8 cellular contexts compared by ENCODE assay signal in genomic region chr5:172958268-172959046, GRCh38. TPM values are rescaled to one million over a fixed set of nuclear protein-coding genes. Genes with fewer than 3 reads are reported as not detected.
DNase-seq lines count a peak whose midpoint lies in the region; ATAC-seq and TF ChIP-seq lines count a peak whose summit lies in the region.

No MANE protein-coding gene starts in this region.

- no peaks in the 10 kb centered on the region for H3K9me3 Mint-ChIP-seq in activated naive CD8-positive, alpha-beta T cell treated with anti-CD3 and anti-CD28 coated beads, Interleukin-2, amount 50 U/mL, for 24 hours

- peak overlapping the region; percentile 86 for H3K9ac ChIP-seq in HUES64 (ENCODE audit: low read depth, low read length)

- no peaks in the 10 kb centered on the region for H3K9me3 ChIP-seq in HUES64 (ENCODE audit: insufficient read depth, low read depth, low read length)
- H3K9me3 ChIP-seq in left ventricle myocardium inferior (replicated peaks) = no peaks in the 10 kb centered on the region
- H3K9me3 ChIP-seq in psoas muscle = no peaks in the 10 kb centered on the region

- peaks cover 19% of the 10 kb centered on the region for H3K36me3 Mint-ChIP-seq in activated naive CD8-positive, alpha-beta T cell treated with anti-CD3 and anti-CD28 coated beads, Interleukin-2, amount 50 U/mL, for 24 hours (ENCODE audit: low read depth)

- intact Hi-C loops in left ventricle myocardium inferior (cut with micrococcal nuclease) (no loop called here), psoas muscle (cut with DNase I) (no loop called here)

- peaks cover 11% of the 10 kb centered on the region; the same call in 1 of the 2 replicates for H3K27me3 ChIP-seq in HUES64 (ENCODE audit: insufficient read depth, low read length)
- no peaks in the 10 kb centered on the region for H3K27me3 ChIP-seq in left ventricle myocardium inferior (ENCODE audit: low read depth)
- no peaks in the 10 kb centered on the region for H3K27me3 ChIP-seq in psoas muscle (ENCODE audit: insufficient read depth in 3 of 3, low read length in 2 of 3)

- H3K27ac ChIP-seq in C4-2B = peak overlapping the region; percentile 79
- no peak overlapping the region for H3K27ac ChIP-seq in HUES64 (ENCODE audit: low read depth, low read length)
- H3K27ac ChIP-seq in left ventricle myocardium inferior (replicated peaks) = peak overlapping the region; percentile 89
- H3K27ac ChIP-seq in psoas muscle = peak overlapping the region; percentile 76

- ATAC-seq in GM21360 (IDR thresholded peaks at IDR 0.05; ENCODE audit: unreplicated experiment) (peak; percentile 52), psoas muscle (peak; percentile 85 to 89 (median 87))
- ATAC-seq in activated naive CD8-positive, alpha-beta T cell treated with anti-CD3 and anti-CD28 coated beads, Interleukin-2, amount 50 U/mL, for 24 hours = peak; percentile 61

- peaks cover 32% of the 10 kb centered on the region for H3K4me1 Mint-ChIP-seq in activated naive CD8-positive, alpha-beta T cell treated with anti-CD3 and anti-CD28 coated beads, Interleukin-2, amount 50 U/mL, for 24 hours

- H3K4me3 ChIP-seq in HUES64 (ENCODE audit: low read length) = peak overlapping the region; percentile 100
- H3K4me3 ChIP-seq in left ventricle myocardium inferior = peak overlapping the region; percentile 80
- H3K4me3 ChIP-seq in psoas muscle = peak overlapping the region; percentile 82

- H3K36me3 ChIP-seq in HUES64 (ENCODE audit: insufficient read depth, low read length) (peaks cover 8% of the 10 kb centered on the region; the same call in 1 of the 2 replicates), left ventricle myocardium inferior (peaks cover 16% of the 10 kb centered on the region), psoas muscle (ENCODE audit: insufficient read depth in 1 of 2, low read depth in 1 of 2) (peaks cover 0 to 12% of the 10 kb centered on the region in 2 donors)

- 8% methylated on average over 53 of the region's 55 CpGs for WGBS in HUES64
- 3 to 5% (median 5%) methylated on average over 49 to 55 of the region's 55 CpGs for WGBS in psoas muscle, 3 donors

- no peaks in the 10 kb centered on the region for H3K27me3 Mint-ChIP-seq in activated naive CD8-positive, alpha-beta T cell treated with anti-CD3 and anti-CD28 coated beads, Interleukin-2, amount 50 U/mL, for 24 hours

- H3K4me1 ChIP-seq in HUES64 (ENCODE audit: insufficient read depth, low read length) (no peaks in the 10 kb centered on the region), left ventricle myocardium inferior (peaks cover 29% of the 10 kb centered on the region), psoas muscle (peaks cover 6% of the 10 kb centered on the region)

- peak overlapping the region; percentile 95 for H3K4me3 Mint-ChIP-seq in activated naive CD8-positive, alpha-beta T cell treated with anti-CD3 and anti-CD28 coated beads, Interleukin-2, amount 50 U/mL, for 24 hours

- no peak for TF ChIP-seq CTCF in C4-2B (conservative IDR thresholded peaks at IDR 0.05)
- TF ChIP-seq CTCF in left ventricle myocardium inferior (IDR thresholded peaks at IDR 0.05; ENCODE audit: borderline replicate concordance) = no peak
- TF ChIP-seq CTCF in psoas muscle (IDR thresholded peaks at IDR 0.05) = no peak

- peak overlapping the region; percentile 95 for H3K27ac Mint-ChIP-seq in activated naive CD8-positive, alpha-beta T cell treated with anti-CD3 and anti-CD28 coated beads, Interleukin-2, amount 50 U/mL, for 24 hours

- DNase-seq in T follicular helper cell (ENCODE audit: low read depth) = peak; percentile 41
- peak; percentile 74 for DNase-seq in activated naive CD8-positive, alpha-beta T cell treated with anti-CD3 and anti-CD28 coated beads, Interleukin-2, amount 50 U/mL, for 24 hours
- peak; percentile 64 for DNase-seq in left ventricle myocardium inferior
- DNase-seq in psoas muscle = peak; percentile 66 to 71
- DNase-seq in ureter (ENCODE audit: low spot score) = peak; percentile 61

RNA-seq across cellular contexts. Expression of gene RPL26L1, which starts 0.8 kb away (rescaled TPM):
- 64.1 TPM for polyA plus RNA-seq in HUES64 (2013, experiment 1 of 2)
- polyA plus RNA-seq in HUES64 (2013, experiment 2 of 2) = 69.5 TPM
- 27.2 TPM for total RNA-seq in left ventricle myocardium inferior
- 10 to 100 TPM; 21.5 to 31.4 (median 27.7) TPM for total RNA-seq in psoas muscle
- polyA plus RNA-seq in psoas muscle = 10 to 100 TPM; 33.3 to 80.9 (median 50.7) TPM
- total RNA-seq in ureter = 26.2 TPM

RNA-seq across cellular contexts. Expression of gene ATP6V0E1, which starts 25.1 kb away (rescaled TPM):
- 86.3 TPM for polyA plus RNA-seq in HUES64 (2013, experiment 1 of 2)
- 77.5 TPM for polyA plus RNA-seq in HUES64 (2013, experiment 2 of 2)
- 208 TPM for total RNA-seq in left ventricle myocardium inferior
- total RNA-seq in psoas muscle = 100 to 1,000 TPM in 3 of 4 donors, 10 to 100 TPM in 1; 97.8 to 176 (median 147) TPM
- polyA plus RNA-seq in psoas muscle = 100 to 1,000 TPM; 156 to 319 (median 201) TPM
- 208 TPM for total RNA-seq in ureter
